In genomic region chr18:61982475-61982874, GRCh38 we compare ENCODE assay signal across 1 cellular context.
TF ChIP-seq lines count a peak whose summit lies in the region.

No MANE protein-coding gene starts in this region.

TF ChIP-seq in GM23338, 12 proteins besides CTCF, POLR2A, EP300 and RAD21 (continued from another document):
- TF ChIP-seq ZNF462 (CRISPR knock-in tag; IDR thresholded peaks at IDR 0.05) (no peak), NANOG (IDR thresholded peaks at IDR 0.05; ENCODE audit: borderline replicate concordance) (no peak), ZNF114 (CRISPR knock-in tag; IDR thresholded peaks at IDR 0.05) (no peak), CREB1 (CRISPR knock-in tag; IDR thresholded peaks at IDR 0.05; ENCODE audit: low read depth) (no peak)
